21 cellular contexts compared by ENCODE assay signal in genomic region chr1:28526886-28527285, GRCh38. TPM values are rescaled to one million over a fixed set of nuclear protein-coding genes. Genes with fewer than 3 reads are reported as not detected.
DNase-seq lines count a peak whose midpoint lies in the region; ATAC-seq and TF ChIP-seq lines count a peak whose summit lies in the region.
"Had no signal": no experiment of that assay in that cellular context is flagged by ENCODE, and none has a peak within 500 bp of the region (broad histone marks: within the 10 kb centered on the region; RNA-seq: fewer than 3 reads in every experiment).

No MANE protein-coding gene starts in this region.

- peaks cover 4 to 5% of the 10 kb centered on the region in 2 donors for H3K4me1 Mint-ChIP-seq in stimulated activated naive B cell treated with anti-CD40 and anti-IgM and Interleukin-4, amounts not matched to agents 10 μg/mL and 1 μg/mL and 100 μg/mL, for 72 hours

- intact Hi-C loops in PC-3 (cut with micrococcal nuclease), result no loop called here
- intact Hi-C loops in thyroid gland (cut with DNase I), result no loop called here

- BruUV-seq in PC-3 (replicated peaks; lab: Mats Ljungman, UMichigan), result no TSS peak

- peak; percentile 64 for DNase-seq in Caki2 (ENCODE audit: low read depth)
- peak; percentile 94 for DNase-seq in PC-3
- peak; percentile 55 for DNase-seq in epithelial cell of esophagus (ENCODE audit: low read depth)
- peak; percentile 84 for DNase-seq in osteoblast (ENCODE audit: insufficient read length, low spot score, missing footprints)
- no peak for DNase-seq in thyroid gland
- no peak for DNase-seq in stimulated activated naive B cell treated with anti-CD40 and anti-IgM and Interleukin-4, amounts not matched to agents 10 μg/mL and 1 μg/mL and 100 μg/mL, for 72 hours
- DNase-seq: activated CD4-positive, alpha-beta T cell treated with anti-CD3 and anti-CD28 coated beads for 36 hours; activated effector memory CD4-positive, alpha-beta T cell treated with Interleukin-2 at 50 U/mL for 16 hours; amygdala; CD8-positive, alpha-beta T cell; foreskin fibroblast; hippocampal formation; NCI-H1417; NCI-H69; retina; T1000 had no signal

- H3K9me3 ChIP-seq in PC-3 (ENCODE audit: low read length) (no peaks in the 10 kb centered on the region), osteoblast (ENCODE audit: low read depth, low read length) (no peaks in the 10 kb centered on the region), thyroid gland (no peaks in the 10 kb centered on the region)
- H3K9me3 ChIP-seq: HAP-1 had no signal

- H3K4me1 ChIP-seq in PC-3 (ENCODE audit: insufficient read depth, low read length) (peaks cover 31% of the 10 kb centered on the region), osteoblast (ENCODE audit: insufficient read depth, low read length) (peaks cover 3% of the 10 kb centered on the region), thyroid gland (no peaks in the 10 kb centered on the region)
- H3K4me1 ChIP-seq: HAP-1 had no signal

- peaks cover 37 to 42% of the 10 kb centered on the region in 2 donors for H3K36me3 Mint-ChIP-seq in stimulated activated naive B cell treated with anti-CD40 and anti-IgM and Interleukin-4, amounts not matched to agents 10 μg/mL and 1 μg/mL and 100 μg/mL, for 72 hours

- H3K4me3 ChIP-seq in PC-3 (ENCODE audit: low read length) (no peak overlapping the region), epithelial cell of esophagus (ENCODE audit: low read length) (no peak overlapping the region), osteoblast (ENCODE audit: insufficient read depth, low read length) (no peak overlapping the region), thyroid gland (replicated peaks in 1 of 3) (no peak overlapping the region)
- H3K4me3 ChIP-seq: HAP-1 had no signal

- ATAC-seq in PC-3 (peak; percentile 85), HG03139 (IDR thresholded peaks at IDR 0.05; ENCODE audit: unreplicated experiment) (no peak), HG02938 (IDR thresholded peaks at IDR 0.05; ENCODE audit: unreplicated experiment) (no peak)
- no peak for ATAC-seq in stimulated activated naive B cell treated with anti-CD40 and anti-IgM and Interleukin-4, amounts not matched to agents 10 μg/mL and 1 μg/mL and 100 μg/mL, for 72 hours (replicated peaks)
- ATAC-seq: activated CD4-positive, alpha-beta T cell treated with anti-CD3 and anti-CD28 coated beads for 36 hours; CD8-positive, alpha-beta T cell; stimulated activated effector memory CD8-positive, alpha-beta T cell treated with anti-CD3 and anti-CD28 coated beads, Interleukin-12 subunit alpha, Interleukin-12 subunit beta, amount 100 ng/mL, for 72 hours had no signal

- H3K36me3 ChIP-seq in PC-3 (ENCODE audit: low read depth, low read length) (peaks cover 27% of the 10 kb centered on the region), osteoblast (ENCODE audit: insufficient read depth, low read length) (peaks cover 19% of the 10 kb centered on the region), thyroid gland (no peaks in the 10 kb centered on the region)

- in situ Hi-C loops in Caki2 (cut with HindIII; ENCODE audit: low pct_unique_long_range_greater_than_20kb, low sequenced_read_pairs), result no loop called here

- peak overlapping the region; percentile 36; the same call in 1 of the 2 replicates for H3K4me2 ChIP-seq in PC-3 (ENCODE audit: low read length)
- H3K4me2 ChIP-seq in osteoblast (ENCODE audit: insufficient read depth, low read length), result no peak overlapping the region

- H4K20me1 ChIP-seq in PC-3 (ENCODE audit: low read length) (peaks cover 5% of the 10 kb centered on the region; the same call in 1 of the 2 replicates), osteoblast (ENCODE audit: insufficient read depth, low read length) (no peaks in the 10 kb centered on the region)

- peak overlapping the region; percentile 77 for H3K27ac ChIP-seq in PC-3 (ENCODE audit: low read length)
- H3K27ac ChIP-seq in osteoblast (ENCODE audit: low read depth, low read length), result peak overlapping the region; percentile 10
- H3K27ac ChIP-seq in thyroid gland, result no peak overlapping the region

- H2AFZ ChIP-seq in PC-3 (ENCODE audit: low read length) (no peak overlapping the region), osteoblast (ENCODE audit: low read length) (no peak overlapping the region)

- 93 to 95% methylated on average over 9 of the region's 9 CpGs for WGBS in thyroid gland, 2 donors

- H3K9me2 ChIP-seq in PC-3 (replicated peaks; ENCODE audit: low read length), result no peaks in the 10 kb centered on the region

- POLR2A ChIA-PET in PC-3 (lab: Charles Lee; ENCODE audit: unreplicated experiment), result no interaction called here

- H3K27me3 ChIP-seq in PC-3 (ENCODE audit: low read length), result no peaks in the 10 kb centered on the region
- no peaks in the 10 kb centered on the region for H3K27me3 ChIP-seq in osteoblast (ENCODE audit: insufficient read depth, low read length)
- H3K27me3 ChIP-seq in thyroid gland, result no peaks in the 10 kb centered on the region

- no peak for TF ChIP-seq CTCF in PC-3 (conservative IDR thresholded peaks at IDR 0.05; ENCODE audit: low read depth, low read length)
- TF ChIP-seq CTCF in epithelial cell of esophagus (IDR thresholded peaks at IDR 0.05; ENCODE audit: insufficient read depth, low read depth, low read length, missing control alignments), result no peak
- no peak for TF ChIP-seq CTCF in osteoblast (IDR thresholded peaks at IDR 0.05; ENCODE audit: extremely low read depth, low read depth, low read length)
- no peak for TF ChIP-seq CTCF in thyroid gland (IDR thresholded peaks at IDR 0.05)

- H3K9me3 Mint-ChIP-seq in stimulated activated naive B cell treated with anti-CD40 and anti-IgM and Interleukin-4, amounts not matched to agents 10 μg/mL and 1 μg/mL and 100 μg/mL, for 72 hours, result no peaks in the 10 kb centered on the region
- H3K9me3 Mint-ChIP-seq: CD8-positive, alpha-beta T cell; mesothelial cell of epicardium; stimulated activated effector memory CD8-positive, alpha-beta T cell treated with anti-CD3 and anti-CD28 coated beads, Interleukin-12 subunit alpha, Interleukin-12 subunit beta, amount 100 ng/mL, for 72 hours had no signal

- H3K79me2 ChIP-seq in PC-3 (ENCODE audit: low read length) (peaks cover 78% of the 10 kb centered on the region), osteoblast (ENCODE audit: insufficient read depth, low read length) (peaks cover 51% of the 10 kb centered on the region)

- no peaks in the 10 kb centered on the region for H3K27me3 Mint-ChIP-seq in stimulated activated naive B cell treated with anti-CD40 and anti-IgM and Interleukin-4, amounts not matched to agents 10 μg/mL and 1 μg/mL and 100 μg/mL, for 72 hours
- H3K27me3 Mint-ChIP-seq: activated CD4-positive, alpha-beta T cell treated with anti-CD3 and anti-CD28 coated beads for 36 hours had no signal

- no peak overlapping the region for H3K4me3 Mint-ChIP-seq in stimulated activated naive B cell treated with anti-CD40 and anti-IgM and Interleukin-4, amounts not matched to agents 10 μg/mL and 1 μg/mL and 100 μg/mL, for 72 hours
- H3K4me3 Mint-ChIP-seq: activated CD4-positive, alpha-beta T cell treated with anti-CD3 and anti-CD28 coated beads for 36 hours; CD8-positive, alpha-beta T cell; mesothelial cell of epicardium; stimulated activated effector memory CD8-positive, alpha-beta T cell treated with anti-CD3 and anti-CD28 coated beads, Interleukin-12 subunit alpha, Interleukin-12 subunit beta, amount 100 ng/mL, for 72 hours had no signal

- TF ChIP-seq POLR2A in thyroid gland (IDR thresholded peaks at IDR 0.05), result no peak

- no peak overlapping the region for H3K27ac Mint-ChIP-seq in stimulated activated naive B cell treated with anti-CD40 and anti-IgM and Interleukin-4, amounts not matched to agents 10 μg/mL and 1 μg/mL and 100 μg/mL, for 72 hours
- H3K27ac Mint-ChIP-seq: activated CD4-positive, alpha-beta T cell treated with anti-CD3 and anti-CD28 coated beads for 36 hours; CD8-positive, alpha-beta T cell; mesothelial cell of epicardium; stimulated activated effector memory CD8-positive, alpha-beta T cell treated with anti-CD3 and anti-CD28 coated beads, Interleukin-12 subunit alpha, Interleukin-12 subunit beta, amount 100 ng/mL, for 72 hours had no signal

- H3F3A ChIP-seq in PC-3 (ENCODE audit: low read length, unreplicated experiment), result peaks cover 6% of the 10 kb centered on the region

- no peak overlapping the region for H3K9ac ChIP-seq in PC-3 (ENCODE audit: low read length)

- CTCF ChIA-PET in PC-3 (lab: Charles Lee), result no interaction called here

RNA-seq across cellular contexts. Expression of gene RCC1, which starts 21.0 kb away (rescaled TPM):
- 76.9 and 87.3 TPM in 2 replicates for total RNA-seq in Caki2 (2014; rRNA removed; shearing (Covaris generic); ENCODE audit: low replicate concordance)
- total RNA-seq in PC-3 (2014; rRNA removed), result 96.5 and 119 TPM in 2 replicates
- 32.1 and 35.1 TPM in 2 replicates for total RNA-seq in osteoblast
- total RNA-seq in thyroid gland, result 10 to 100 TPM in 3 of 4 donors, 1 to 10 TPM in 1; 9.4 to 22.8 (median 14.0) TPM

RNA-seq across cellular contexts. Expression of gene TRNAU1AP, which starts 26.0 kb away (rescaled TPM):
- total RNA-seq in Caki2 (2014; rRNA removed; shearing (Covaris generic); ENCODE audit: low replicate concordance), result 15.3 and 22.7 TPM in 2 replicates
- total RNA-seq in PC-3 (2014; rRNA removed) (19.6 and 27.2 TPM in 2 replicates), osteoblast (23.2 and 28.3 TPM in 2 replicates), thyroid gland (10 to 100 TPM; 14.8 to 26.6 (median 20.6) TPM)

Comparison
In these comparisons a context has a peak if more than half of its experiments do, and no peak if none do; other contexts are left out.
1. DNase-seq: peak in Caki2 (single experiment), PC-3 (single experiment), epithelial cell of esophagus (single experiment) and osteoblast (single experiment); none in thyroid gland (0 of 2) and stimulated activated naive B cell treated with anti-CD40 and anti-IgM and Interleukin-4, amounts not matched to agents 10 μg/mL and 1 μg/mL and 100 μg/mL, for 72 hours (single experiment).
2. H3K27ac ChIP-seq: peak in PC-3 (single experiment) and osteoblast (single experiment); none in thyroid gland (0 of 3).